In genomic region chr1:46451948-46452930, GRCh38 we compare ENCODE assay signal across 1 cellular context.
A peak's percentile ranks its signal among the peaks of the same experiment; 100 is the strongest.
TF ChIP-seq lines count a peak whose summit lies in the region.

No MANE protein-coding gene starts in this region.

TF ChIP-seq in HepG2, 621 proteins besides CTCF, POLR2A, EP300 and RAD21:
- TF ChIP-seq ZNF512B (CRISPR knock-in tag; IDR thresholded peaks at IDR 0.05; ENCODE audit: borderline replicate concordance) (no peak), HOXA5 (CRISPR knock-in tag; IDR thresholded peaks at IDR 0.05) (no peak), SIN3B (IDR thresholded peaks at IDR 0.05; ENCODE audit: low read length) (no peak), MEF2D (CRISPR knock-in tag; IDR thresholded peaks at IDR 0.05) (no peak), ZNF296 (CRISPR knock-in tag; conservative IDR thresholded peaks at IDR 0.05) (no peak), ZNF629 (CRISPR knock-in tag; conservative IDR thresholded peaks at IDR 0.05) (0 out of 2 replicates have a peak, but pooled peaks have one; percentile 16), PBX3 (CRISPR knock-in tag; IDR thresholded peaks at IDR 0.05; ENCODE audit: borderline replicate concordance) (no peak)
